8 cellular contexts compared by ENCODE assay signal in the genomic region with DNA sequence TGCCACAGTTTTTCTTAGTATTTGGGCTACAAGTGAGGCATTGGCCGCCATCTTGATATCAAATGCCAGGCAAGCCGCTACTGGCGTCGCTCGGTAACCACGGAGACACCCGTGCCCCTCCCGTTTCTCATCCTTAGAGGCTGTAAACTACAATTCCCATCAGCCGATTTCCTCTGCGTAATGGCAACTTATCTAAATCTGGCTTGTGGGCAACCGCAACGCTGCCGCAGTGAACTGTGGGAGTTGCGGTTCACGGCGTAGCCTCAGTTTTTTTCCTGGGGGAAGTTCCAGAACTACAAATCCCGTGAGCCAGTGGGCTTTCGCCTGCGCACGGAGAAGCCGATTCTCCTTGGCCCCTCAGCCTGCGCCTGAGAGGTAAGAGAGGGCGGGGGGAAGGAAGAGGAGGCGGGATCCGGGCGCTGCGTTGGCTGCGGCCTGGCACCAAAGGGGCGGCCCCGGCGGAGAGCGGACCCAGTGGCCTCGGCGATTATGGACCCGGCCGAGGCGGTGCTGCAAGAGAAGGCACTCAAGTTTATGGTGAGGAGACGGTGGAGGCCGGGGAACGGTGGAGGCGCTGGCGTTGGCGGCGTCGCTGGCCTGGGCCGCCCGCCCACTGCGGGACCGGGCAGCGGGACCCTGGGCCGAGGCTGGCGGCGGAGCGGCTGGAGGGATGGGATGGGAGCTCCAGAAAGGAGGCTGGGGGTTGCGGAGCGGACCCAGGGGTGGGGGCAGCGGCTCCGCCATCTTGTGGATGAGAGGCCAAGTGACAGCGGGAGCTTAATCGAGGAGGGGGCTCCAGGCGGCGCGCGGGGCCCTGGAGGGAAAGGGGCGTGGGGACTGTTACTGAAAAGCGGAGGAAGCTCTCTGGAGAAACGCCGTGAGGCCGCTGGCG. TPM values are rescaled to one million over a fixed set of nuclear protein-coding genes. Genes with fewer than 3 reads are reported as not detected.
DNase-seq lines count a peak whose midpoint lies in the region; ATAC-seq lines count a peak whose summit lies in the region.

A gene (plus strand): TSS at position 474 of the 892 bp plus-strand sequence. CDS start 16 bp downstream, at position 490.

- intact Hi-C loops in left colon (cut with DNase I, micrococcal nuclease) = no loop called here

- ATAC-seq in GM19351 (IDR thresholded peaks at IDR 0.05; ENCODE audit: unreplicated experiment) (peak; percentile 91), HG03521 (IDR thresholded peaks at IDR 0.05; ENCODE audit: unreplicated experiment) (peak; percentile 93), left colon (peak; percentile 97)

- peak; percentile 71 to 100 (median 95) for DNase-seq in C1 segment of cervical spinal cord (lab: John Stamatoyannopoulos, UW)
- peak; percentile 99 for DNase-seq in NCI-H748 (lab: John Stamatoyannopoulos, UW; ENCODE audit: unreplicated experiment)
- peak; percentile 93 for DNase-seq in activated CD4-positive, alpha-beta T cell treated with anti-CD3 and anti-CD28 coated beads, Interleukin-2, amount 50 U/mL, for 1 hour
- DNase-seq in cortex of kidney (lab: John Stamatoyannopoulos, UW) = peak; percentile 65
- DNase-seq in left colon = peak; percentile 95 to 98
- DNase-seq in stimulated activated CD4-positive, alpha-beta T cell treated with anti-CD3 and anti-CD28 coated beads, Interleukin-1b, Interleukin-23, amount 100 ng/mL, for 48 hours = peak; percentile 97

RNA-seq across cellular contexts. Expression of the gene that starts here (rescaled TPM):
- 10 to 100 TPM; 13.0 to 15.5 TPM for total RNA-seq in left colon

Comparison
In these comparisons a context has a peak if more than half of its experiments do, and no peak if none do; other contexts are left out.
1. Peak in every context shown above with its lines: DNase-seq and ATAC-seq.